Comparison of ENCODE assay signal across 18 cellular contexts in genomic region chr4:16198271-16198670, GRCh38. TPM values are rescaled to one million over a fixed set of nuclear protein-coding genes. Genes with fewer than 3 reads are reported as not detected.
A peak's percentile ranks its signal among the peaks of the same experiment; 100 is the strongest.
DNase-seq lines count a peak whose midpoint lies in the region; ATAC-seq and FAIRE-seq lines count a peak whose summit lies in the region.
"Had no signal": no experiment of that assay in that cellular context is flagged by ENCODE, and none has a peak within 500 bp of the region (broad histone marks: within the 10 kb centered on the region; RNA-seq: fewer than 3 reads in every experiment).

No MANE protein-coding gene starts in this region.

- no peak overlapping the region for H3K23ac ChIP-seq in mesenchymal stem cell (ENCODE audit: low read length in 2 of 2)

- ATAC-seq in HG02970 (IDR thresholded peaks at IDR 0.05; ENCODE audit: low FRiP score, unreplicated experiment), result no peak

- H3K79me1 ChIP-seq in mesenchymal stem cell (replicated peaks; ENCODE audit: low read length, poor library complexity, severe bottlenecking), result peaks cover 10% of the 10 kb centered on the region

- H4K8ac ChIP-seq in mesenchymal stem cell (ENCODE audit: low read length), result no peak overlapping the region

- H2AFZ ChIP-seq in mesenchymal stem cell (ENCODE audit: low read depth, low read length), result no peak overlapping the region
- H2AFZ ChIP-seq: GM23248 had no signal

- H3K27me3 ChIP-seq in mesenchymal stem cell (ENCODE audit: control insufficient read depth in 1 of 2, insufficient read depth in 1 of 2, low read length in 2 of 2), result no peaks in the 10 kb centered on the region
- H3K27me3 ChIP-seq: BLaER1 had no signal

- no peak overlapping the region for H3K14ac ChIP-seq in mesenchymal stem cell (ENCODE audit: low read length in 2 of 2)

- no peak overlapping the region for H3K27ac ChIP-seq in mesenchymal stem cell (ENCODE audit: low read length, poor library complexity, severe bottlenecking)
- H3K27ac ChIP-seq: BLaER1, GM23248 had no signal

- H2BK120ac ChIP-seq in mesenchymal stem cell (ENCODE audit: low read depth, low read length), result no peak overlapping the region

- H3K4ac ChIP-seq in mesenchymal stem cell (ENCODE audit: low read depth in 1 of 2, low read length in 2 of 2), result no peak overlapping the region

- FAIRE-seq in GM19239 (lab: Jason Lieb, UNC), result peak; percentile 61

- H3K18ac ChIP-seq in mesenchymal stem cell (ENCODE audit: low read depth in 1 of 2, low read length in 2 of 2), result no peak overlapping the region

- H4K91ac ChIP-seq in mesenchymal stem cell (ENCODE audit: low read length), result no peak overlapping the region

- H3K4me3 ChIP-seq in mesenchymal stem cell (ENCODE audit: insufficient read depth in 1 of 2, low read depth in 1 of 2, low read length in 2 of 2), result no peak overlapping the region
- H3K4me3 ChIP-seq: BLaER1, GM23248 had no signal

- no peak overlapping the region for H2BK12ac ChIP-seq in mesenchymal stem cell (ENCODE audit: low read length in 2 of 2)

- H3K9ac ChIP-seq in mesenchymal stem cell (ENCODE audit: low read length), result peak overlapping the region; percentile 86
- H3K9ac ChIP-seq: BLaER1, GM23248 had no signal

- H2BK15ac ChIP-seq in mesenchymal stem cell (ENCODE audit: low read depth, poor library complexity, severe bottlenecking), result no peak overlapping the region

- H2BK5ac ChIP-seq in mesenchymal stem cell (ENCODE audit: low read depth, low read length, poor library complexity, severe bottlenecking), result no peak overlapping the region

- WGBS in mesenchymal stem cell, result no CpG with 5 or more reads among the region's 1 CpG

- H2AK5ac ChIP-seq in mesenchymal stem cell (ENCODE audit: low read length, severe bottlenecking), result no peak overlapping the region

- peaks cover 0 to 3% of the 10 kb centered on the region in 2 experiments for H3K36me3 ChIP-seq in mesenchymal stem cell (ENCODE audit: control insufficient read depth in 1 of 2, insufficient read depth in 2 of 2, low read depth in 1 of 2, low read length in 2 of 2)

- no peak for DNase-seq in GM19239 (ENCODE audit: insufficient read length, low spot score)
- DNase-seq in NCI-H146 treated with DMSO at 0.1 percent for 48 hours (lab: John Stamatoyannopoulos, UW; ENCODE audit: unreplicated experiment), result peak; percentile 80
- peak; percentile 25 for DNase-seq in dermis blood vessel endothelial cell
- DNase-seq in mesenchymal stem cell, result no peak
- no peak for DNase-seq in activated CD4-positive, alpha-beta T cell treated with anti-CD3 and anti-CD28 coated beads, Interleukin-2, amount 50 U/mL, for 4 hours
- no peak for DNase-seq in dedifferentiated amniotic fluid mesenchymal stem cell (ENCODE audit: extremely low spot score)
- DNase-seq in SK-N-DZ (ENCODE audit: low spot score), result no peak
- DNase-seq: AML-193; Caco-2; CD8-positive, alpha-beta memory T cell; DMS53; GF-D8; H7; IMR-90; KBM-7 had no signal

- H3K4me1 ChIP-seq in mesenchymal stem cell (ENCODE audit: control insufficient read depth, insufficient read depth, low read depth, low read length), result no peaks in the 10 kb centered on the region
- H3K4me1 ChIP-seq: Caco-2 had no signal

- H3K4me2 ChIP-seq in mesenchymal stem cell (ENCODE audit: low read length, poor library complexity, severe bottlenecking), result no peak overlapping the region
- H3K4me2 ChIP-seq: BLaER1 had no signal

- H3K9me3 ChIP-seq in mesenchymal stem cell (ENCODE audit: control insufficient read depth, low read length), result no peaks in the 10 kb centered on the region
- H3K9me3 ChIP-seq: BLaER1, Caco-2 had no signal

RNA-seq across cellular contexts. Expression of gene TAPT1, which starts 28.0 kb away (rescaled TPM):
- total RNA-seq in dermis blood vessel endothelial cell, result 17.4 and 22.3 TPM in 2 replicates
- 5.8 TPM for polyA plus RNA-seq in mesenchymal stem cell (2013, experiment 1 of 2)
- polyA plus RNA-seq in mesenchymal stem cell (2013, experiment 2 of 2), result 6.2 TPM
- 8.6 and 9.7 TPM in 2 replicates for polyA plus RNA-seq in SK-N-DZ (2014; cell fraction: cytosol; rRNA removed)
- 18.1 and 23.1 TPM in 2 replicates for polyA plus RNA-seq in SK-N-DZ (2014; cell fraction: nucleus; rRNA removed)

Comparison
In these comparisons a context has a peak if more than half of its experiments do, and no peak if none do; other contexts are left out.
1. DNase-seq: peak in NCI-H146 treated with DMSO at 0.1 percent for 48 hours (single experiment) and dermis blood vessel endothelial cell (single experiment); none in GM19239 (single experiment), mesenchymal stem cell (single experiment), activated CD4-positive, alpha-beta T cell treated with anti-CD3 and anti-CD28 coated beads, Interleukin-2, amount 50 U/mL, for 4 hours (0 of 2), dedifferentiated amniotic fluid mesenchymal stem cell (single experiment) and SK-N-DZ (single experiment).